In the genomic region with DNA sequence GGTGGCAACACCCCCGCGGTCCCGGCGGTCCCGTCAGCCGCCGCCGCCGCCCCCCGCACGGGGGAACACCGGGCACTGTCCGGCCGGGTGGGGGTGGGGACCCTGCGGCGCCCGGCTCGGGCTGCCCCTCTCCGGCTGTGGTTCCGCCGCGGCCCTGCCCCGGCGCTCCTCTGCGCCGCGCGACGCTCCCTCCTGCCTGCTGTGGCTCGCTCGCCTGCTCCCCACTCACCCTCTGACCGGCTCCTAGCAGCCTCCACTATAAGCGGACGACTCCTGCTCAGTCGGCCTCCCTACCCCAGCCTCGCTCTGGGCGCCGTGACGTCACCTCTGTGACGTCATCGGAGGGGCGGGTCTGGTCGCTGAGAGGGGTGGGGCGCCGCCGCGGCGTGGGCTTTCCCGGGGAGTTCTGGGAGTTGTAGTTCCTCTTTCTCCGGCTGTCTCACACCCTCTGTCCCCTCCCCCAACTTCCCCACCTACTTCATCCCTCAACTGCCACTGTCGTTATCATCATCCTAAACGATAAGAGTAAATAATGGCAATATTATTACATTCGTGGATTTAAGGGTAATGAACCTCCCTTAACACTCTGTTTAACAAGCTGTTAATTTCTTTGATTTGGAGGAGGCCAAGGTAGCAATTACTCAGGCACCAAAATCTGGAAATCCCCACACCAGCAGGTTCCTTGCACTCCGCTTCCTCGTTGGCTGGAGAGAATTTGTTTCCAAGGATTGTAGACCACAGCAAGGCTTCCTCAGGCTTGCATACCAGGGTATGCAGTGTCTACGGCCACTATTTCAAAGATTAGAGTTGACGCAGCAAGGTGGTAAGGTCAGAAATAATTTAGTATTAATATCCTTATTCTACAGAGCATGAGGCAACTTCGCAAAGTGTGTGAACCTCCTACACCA, we compare ENCODE assay signal across 8 cellular contexts. TPM values are rescaled to one million over a fixed set of nuclear protein-coding genes. Genes with fewer than 3 reads are reported as not detected.
A peak's percentile ranks its signal among the peaks of the same experiment; 100 is the strongest.
DNase-seq lines count a peak whose midpoint lies in the region; ATAC-seq, FAIRE-seq and TF ChIP-seq lines count a peak whose summit lies in the region.

A gene (minus strand): TSS at position 308 of the 908 bp plus-strand sequence. CDS start 405 bp downstream, outside the sequence.

- H3K4me3 ChIP-seq in HEK293 (ENCODE audit: low read depth, low read length) (peak within 1 kb of the TSS; percentile 78), NB4 (ENCODE audit: low read depth, low read length) (peak within 1 kb of the TSS; percentile 82), suprapubic skin (peak within 1 kb of the TSS; percentile 96)

- H3K4me1 ChIP-seq in HEK293 (ENCODE audit: control insufficient read depth, insufficient read depth, low read length) (peaks cover 3% of the 10 kb centered on the region; the same call in 1 of the 2 replicates), suprapubic skin (peaks cover 41% of the 10 kb centered on the region)

- FAIRE-seq in G401.6 (lab: Jason Lieb, UNC) = peak; percentile 87

- DNase-seq in NB4 (ENCODE audit: low read depth) (peak; percentile 95), globus pallidus (ENCODE audit: low spot score) (peak; percentile 94), occipital lobe (lab: John Stamatoyannopoulos, UW) (peak; percentile 92), suprapubic skin (ENCODE audit: low spot score in 2 of 2) (peak; percentile 93 to 94)
- DNase-seq in activated naive CD4-positive, alpha-beta T cell treated with anti-CD3 and anti-CD28 coated beads, Interleukin-2, amount 50 U/mL, for 16 hours = peak; percentile 88

- TF ChIP-seq EP300 in suprapubic skin (IDR thresholded peaks at IDR 0.05) = no peak

- POLR2A ChIA-PET in HEK293 (lab: Yijun Ruan, JAX) = interaction anchor here (0.7 kb wide), 1 partner anchor 66 kb away, joined by 4 read pairs; no protein-coding TSS in a partner anchor

- no peaks in the 10 kb centered on the region for H3K36me3 ChIP-seq in HEK293 (ENCODE audit: control insufficient read depth in 2 of 2, insufficient read depth in 1 of 2, low read length in 2 of 2)
- no peaks in the 10 kb centered on the region for H3K36me3 ChIP-seq in suprapubic skin

- 12% methylated on average over 23 of the region's 58 CpGs for WGBS in suprapubic skin

- H3K27me3 ChIP-seq in suprapubic skin = no peaks in the 10 kb centered on the region

- no peak for TF ChIP-seq CTCF in HEK293 (tag by site-specific recombination; IDR thresholded peaks at IDR 0.05)
- no peak for TF ChIP-seq CTCF in NB4 (IDR thresholded peaks at IDR 0.05; ENCODE audit: low read depth, low read length)
- TF ChIP-seq CTCF in suprapubic skin (IDR thresholded peaks at IDR 0.05) = no peak

- H3K27ac ChIP-seq in HEK293 (ENCODE audit: extremely low read depth, low read depth, low read length) (peak within 1 kb of the TSS; percentile 78), suprapubic skin (peak within 1 kb of the TSS; percentile 97)

- H3K9me3 ChIP-seq in HEK293 (ENCODE audit: control insufficient read depth, insufficient read depth, low read depth, low read length) (no peaks in the 10 kb centered on the region), suprapubic skin (no peaks in the 10 kb centered on the region)

- CTCF ChIA-PET in HEK293 (lab: Yijun Ruan, JAX) = interaction anchor here (0.7 kb wide), 1 partner anchor 14 kb away, joined by 4 read pairs; no protein-coding TSS in a partner anchor

- TF ChIP-seq POLR2A in NB4 (IDR thresholded peaks at IDR 0.05; ENCODE audit: extremely low read depth, insufficient read length) (peak; percentile 53), suprapubic skin (IDR thresholded peaks at IDR 0.05) (peak in 1 of 2 donors; percentile 94)

- ATAC-seq in SK-N-SH treated with all-trans-retinoic acid at 6 μM for 48 hours = peak; percentile 67

TF ChIP-seq in HEK293, 187 proteins besides CTCF, POLR2A, EP300 and RAD21 (continues in another document):
- no peak for TF ChIP-seq BCL11B (tag by site-specific recombination; IDR thresholded peaks at IDR 0.05; ENCODE audit: low read depth)
- TF ChIP-seq, protein P1, sequence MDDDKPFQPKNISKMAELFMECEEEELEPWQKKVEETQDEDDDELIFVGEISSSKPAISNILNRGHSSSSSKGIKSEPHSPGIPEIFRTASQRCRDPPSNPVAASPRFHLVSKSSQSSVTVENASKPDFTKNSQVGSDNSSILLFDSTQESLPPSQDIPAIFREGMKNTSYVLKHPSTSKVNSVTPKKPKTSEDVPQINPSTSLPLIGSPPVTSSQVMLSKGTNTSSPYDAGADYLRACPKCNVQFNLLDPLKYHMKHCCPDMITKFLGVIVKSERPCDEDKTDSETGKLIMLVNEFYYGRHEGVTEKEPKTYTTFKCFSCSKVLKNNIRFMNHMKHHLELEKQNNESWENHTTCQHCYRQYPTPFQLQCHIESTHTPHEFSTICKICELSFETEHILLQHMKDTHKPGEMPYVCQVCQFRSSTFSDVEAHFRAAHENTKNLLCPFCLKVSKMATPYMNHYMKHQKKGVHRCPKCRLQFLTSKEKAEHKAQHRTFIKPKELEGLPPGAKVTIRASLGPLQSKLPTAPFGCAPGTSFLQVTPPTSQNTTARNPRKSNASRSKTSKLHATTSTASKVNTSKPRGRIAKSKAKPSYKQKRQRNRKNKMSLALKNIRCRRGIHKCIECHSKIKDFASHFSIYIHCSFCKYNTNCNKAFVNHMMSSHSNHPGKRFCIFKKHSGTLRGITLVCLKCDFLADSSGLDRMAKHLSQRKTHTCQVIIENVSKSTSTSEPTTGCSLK (tag by site-specific recombination; IDR thresholded peaks at IDR 0.05) = no peak
- TF ChIP-seq RBAK (tag by site-specific recombination; IDR thresholded peaks at IDR 0.05) = no peak
- no peak for TF ChIP-seq ZNF146 (tag by site-specific recombination; IDR thresholded peaks at IDR 0.05)
- TF ChIP-seq ZNF558 (tag by site-specific recombination; IDR thresholded peaks at IDR 0.05) = no peak
- TF ChIP-seq ZNF843 (tag by site-specific recombination; IDR thresholded peaks at IDR 0.05) = 0 out of 2 replicates have a peak, but pooled peaks have one; percentile 19
- TF ChIP-seq ZNF76 (tag by site-specific recombination; IDR thresholded peaks at IDR 0.05; ENCODE audit: borderline replicate concordance, low read depth) = peak; percentile 92
- TF ChIP-seq ZFHX2 (tag by site-specific recombination; conservative IDR thresholded peaks at IDR 0.05) = peak; percentile 69
- TF ChIP-seq, protein P2, sequence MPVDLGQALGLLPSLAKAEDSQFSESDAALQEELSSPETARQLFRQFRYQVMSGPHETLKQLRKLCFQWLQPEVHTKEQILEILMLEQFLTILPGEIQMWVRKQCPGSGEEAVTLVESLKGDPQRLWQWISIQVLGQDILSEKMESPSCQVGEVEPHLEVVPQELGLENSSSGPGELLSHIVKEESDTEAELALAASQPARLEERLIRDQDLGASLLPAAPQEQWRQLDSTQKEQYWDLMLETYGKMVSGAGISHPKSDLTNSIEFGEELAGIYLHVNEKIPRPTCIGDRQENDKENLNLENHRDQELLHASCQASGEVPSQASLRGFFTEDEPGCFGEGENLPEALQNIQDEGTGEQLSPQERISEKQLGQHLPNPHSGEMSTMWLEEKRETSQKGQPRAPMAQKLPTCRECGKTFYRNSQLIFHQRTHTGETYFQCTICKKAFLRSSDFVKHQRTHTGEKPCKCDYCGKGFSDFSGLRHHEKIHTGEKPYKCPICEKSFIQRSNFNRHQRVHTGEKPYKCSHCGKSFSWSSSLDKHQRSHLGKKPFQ (tag by site-specific recombination; IDR thresholded peaks at IDR 0.05) = no peak
- TF ChIP-seq ZNF266 (tag by site-specific recombination; IDR thresholded peaks at IDR 0.05; ENCODE audit: low read depth) = no peak

TF ChIP-seq in SK-N-SH treated with all-trans-retinoic acid at 6 μM for 48 hours, 23 proteins besides CTCF, POLR2A, EP300 and RAD21 (continues in another document):
- TF ChIP-seq RARB (CRISPR knock-in tag; IDR thresholded peaks at IDR 0.05) (no peak), ZNF70 (CRISPR knock-in tag; IDR thresholded peaks at IDR 0.05) (no peak), SNAI2 (CRISPR knock-in tag; IDR thresholded peaks at IDR 0.05) (peak; percentile 47; the same call in 1 of the 2 replicates), OSR1 (CRISPR knock-in tag; IDR thresholded peaks at IDR 0.05) (no peak), ZNF8 (CRISPR knock-in tag; IDR thresholded peaks at IDR 0.05) (no peak), ARNTL (CRISPR knock-in tag; IDR thresholded peaks at IDR 0.05; ENCODE audit: borderline replicate concordance, low read depth) (peak; percentile 59; the same call in 1 of the 2 replicates), BACH2 (CRISPR knock-in tag; IDR thresholded peaks at IDR 0.05; ENCODE audit: borderline replicate concordance) (0 out of 2 replicates have a peak, but pooled peaks have one; percentile 5), ISL1 (CRISPR knock-in tag; IDR thresholded peaks at IDR 0.05) (no peak), PPARA (CRISPR knock-in tag; IDR thresholded peaks at IDR 0.05; ENCODE audit: borderline replicate concordance) (no peak)
- TF ChIP-seq, protein P3, sequence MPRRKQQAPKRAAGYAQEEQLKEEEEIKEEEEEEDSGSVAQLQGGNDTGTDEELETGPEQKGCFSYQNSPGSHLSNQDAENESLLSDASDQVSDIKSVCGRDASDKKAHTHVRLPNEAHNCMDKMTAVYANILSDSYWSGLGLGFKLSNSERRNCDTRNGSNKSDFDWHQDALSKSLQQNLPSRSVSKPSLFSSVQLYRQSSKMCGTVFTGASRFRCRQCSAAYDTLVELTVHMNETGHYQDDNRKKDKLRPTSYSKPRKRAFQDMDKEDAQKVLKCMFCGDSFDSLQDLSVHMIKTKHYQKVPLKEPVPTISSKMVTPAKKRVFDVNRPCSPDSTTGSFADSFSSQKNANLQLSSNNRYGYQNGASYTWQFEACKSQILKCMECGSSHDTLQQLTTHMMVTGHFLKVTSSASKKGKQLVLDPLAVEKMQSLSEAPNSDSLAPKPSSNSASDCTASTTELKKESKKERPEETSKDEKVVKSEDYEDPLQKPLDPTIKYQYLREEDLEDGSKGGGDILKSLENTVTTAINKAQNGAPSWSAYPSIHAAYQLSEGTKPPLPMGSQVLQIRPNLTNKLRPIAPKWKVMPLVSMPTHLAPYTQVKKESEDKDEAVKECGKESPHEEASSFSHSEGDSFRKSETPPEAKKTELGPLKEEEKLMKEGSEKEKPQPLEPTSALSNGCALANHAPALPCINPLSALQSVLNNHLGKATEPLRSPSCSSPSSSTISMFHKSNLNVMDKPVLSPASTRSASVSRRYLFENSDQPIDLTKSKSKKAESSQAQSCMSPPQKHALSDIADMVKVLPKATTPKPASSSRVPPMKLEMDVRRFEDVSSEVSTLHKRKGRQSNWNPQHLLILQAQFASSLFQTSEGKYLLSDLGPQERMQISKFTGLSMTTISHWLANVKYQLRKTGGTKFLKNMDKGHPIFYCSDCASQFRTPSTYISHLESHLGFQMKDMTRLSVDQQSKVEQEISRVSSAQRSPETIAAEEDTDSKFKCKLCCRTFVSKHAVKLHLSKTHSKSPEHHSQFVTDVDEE (CRISPR knock-in tag; IDR thresholded peaks at IDR 0.05) = peak; percentile 75; the same call in 1 of the 2 replicates

RNA-seq across cellular contexts. Expression of the gene that starts here (rescaled TPM):
- 85.2 TPM for total RNA-seq in occipital lobe
- total RNA-seq in suprapubic skin = 10 to 100 TPM; 49.5 to 90.9 (median 57.1) TPM

Comparison
In these comparisons a context has a peak if more than half of its experiments do, and no peak if none do; other contexts are left out.
1. Peak in every context shown above with its lines: DNase-seq, ATAC-seq, H3K4me3 ChIP-seq and H3K27ac ChIP-seq.